ENCODE assay signal across 26 cellular contexts in genomic region chr17:79141578-79142338, GRCh38.
"Had no signal": no experiment of that assay in that cellular context is flagged by ENCODE, and none has a peak within 500 bp of the region (broad histone marks: within the 10 kb centered on the region; RNA-seq: fewer than 3 reads in every experiment).

No MANE protein-coding gene starts in this region.

- H3K4me1 Mint-ChIP-seq: activated CD4-positive, alpha-beta memory T cell treated with anti-CD3 and anti-CD28 coated beads, Interleukin-2, amount 10 ng/mL, durations not matched to agents 7 days and 5 days; activated T-helper 17 cell treated with anti-CD3 and anti-CD28 coated beads, Interleukin-2, amount 50 U/mL, for 72 hours; memory B cell; stimulated activated naive CD8-positive, alpha-beta T cell treated with anti-CD3 and anti-CD28 coated beads, Interleukin-15, amount 100 ng/mL, for 72 hours had no signal

- H3K36me3 ChIP-seq: brain microvascular endothelial cell, upper lobe of left lung had no signal

- DNase-seq: activated CD4-positive, alpha-beta memory T cell treated with anti-CD3 and anti-CD28 coated beads, Interleukin-2, amount 10 ng/mL, durations not matched to agents 7 days and 5 days; activated CD4-positive, alpha-beta T cell treated with anti-CD3 and anti-CD28 coated beads for 4 hours; activated CD8-positive, alpha-beta memory T cell treated with anti-CD3 and anti-CD28 coated beads, Interleukin-2, amount 50 U/mL, for 48 hours; activated gamma-delta T cell treated with Interleukin-2 at 50 U/mL for 16 hours; activated naive CD4-positive, alpha-beta T cell treated with anti-CD3 and anti-CD28 coated beads, Interleukin-2, amount 50 U/mL, for 16 hours; activated T-cell treated with anti-CD3 and anti-CD28 coated beads, Interleukin-2, amount 50 U/mL, for 24 hours; amniotic stem cell; brain microvascular endothelial cell; dorsolateral prefrontal cortex; effector memory CD4-positive, alpha-beta T cell; glutamatergic neuron; left cardiac atrium; midbrain; naive thymus-derived CD4-positive, alpha-beta T cell; occipital lobe; psoas muscle; sigmoid colon; small intestine; stimulated activated CD4-positive, alpha-beta T cell treated with anti-CD3 and anti-CD28 coated beads, Interleukin-4, amount 100 ng/mL, for 24 hours; stimulated activated naive CD8-positive, alpha-beta T cell treated with anti-CD3 and anti-CD28 coated beads, Interleukin-15, amount 100 ng/mL, for 72 hours had no signal

- H3K27me3 ChIP-seq: upper lobe of left lung had no signal

- H2AFZ ChIP-seq: parathyroid adenoma had no signal

- H3K27ac ChIP-seq: brain microvascular endothelial cell, coronary artery, parathyroid adenoma, psoas muscle, sigmoid colon, upper lobe of left lung had no signal

- H3K79me2 ChIP-seq: parathyroid adenoma had no signal

- H3K27me3 Mint-ChIP-seq: activated CD4-positive, alpha-beta memory T cell treated with anti-CD3 and anti-CD28 coated beads, Interleukin-2, amount 10 ng/mL, durations not matched to agents 7 days and 5 days had no signal

- H3K36me3 Mint-ChIP-seq: memory B cell; stimulated activated effector memory CD8-positive, alpha-beta T cell treated with anti-CD3 and anti-CD28 coated beads, Interleukin-12 subunit alpha, Interleukin-12 subunit beta, amount 100 ng/mL, for 72 hours had no signal

- H3K4me3 ChIP-seq: coronary artery, dorsolateral prefrontal cortex, psoas muscle, sigmoid colon, upper lobe of left lung had no signal

- H3K4me3 Mint-ChIP-seq: activated CD4-positive, alpha-beta memory T cell treated with anti-CD3 and anti-CD28 coated beads, Interleukin-2, amount 10 ng/mL, durations not matched to agents 7 days and 5 days; activated T-cell treated with anti-CD3 and anti-CD28 coated beads, Interleukin-2, amount 50 U/mL, for 24 hours; activated T-helper 17 cell treated with anti-CD3 and anti-CD28 coated beads, Interleukin-2, amount 50 U/mL, for 72 hours; memory B cell; naive thymus-derived CD4-positive, alpha-beta T cell; stimulated activated effector memory CD8-positive, alpha-beta T cell treated with anti-CD3 and anti-CD28 coated beads, Interleukin-12 subunit alpha, Interleukin-12 subunit beta, amount 100 ng/mL, for 72 hours; stimulated activated naive CD8-positive, alpha-beta T cell treated with anti-CD3 and anti-CD28 coated beads, Interleukin-15, amount 100 ng/mL, for 72 hours had no signal

- H3K27ac Mint-ChIP-seq: activated CD4-positive, alpha-beta memory T cell treated with anti-CD3 and anti-CD28 coated beads, Interleukin-2, amount 10 ng/mL, durations not matched to agents 7 days and 5 days; activated T-cell treated with anti-CD3 and anti-CD28 coated beads, Interleukin-2, amount 50 U/mL, for 24 hours; activated T-helper 17 cell treated with anti-CD3 and anti-CD28 coated beads, Interleukin-2, amount 50 U/mL, for 72 hours; memory B cell; naive thymus-derived CD4-positive, alpha-beta T cell; stimulated activated effector memory CD8-positive, alpha-beta T cell treated with anti-CD3 and anti-CD28 coated beads, Interleukin-12 subunit alpha, Interleukin-12 subunit beta, amount 100 ng/mL, for 72 hours; stimulated activated naive CD8-positive, alpha-beta T cell treated with anti-CD3 and anti-CD28 coated beads, Interleukin-15, amount 100 ng/mL, for 72 hours had no signal

- H3K9me3 Mint-ChIP-seq: activated T-helper 17 cell treated with anti-CD3 and anti-CD28 coated beads, Interleukin-2, amount 50 U/mL, for 72 hours; stimulated activated effector memory CD8-positive, alpha-beta T cell treated with anti-CD3 and anti-CD28 coated beads, Interleukin-12 subunit alpha, Interleukin-12 subunit beta, amount 100 ng/mL, for 72 hours had no signal

- H3K9ac ChIP-seq: parathyroid adenoma had no signal

- H3K4me1 ChIP-seq: psoas muscle, upper lobe of left lung had no signal

- H3K9me3 ChIP-seq: psoas muscle, sigmoid colon, upper lobe of left lung had no signal

- ATAC-seq: activated T-helper 17 cell treated with anti-CD3 and anti-CD28 coated beads, Interleukin-2, amount 50 U/mL, for 72 hours; left cardiac atrium; naive thymus-derived CD4-positive, alpha-beta T cell; psoas muscle; stimulated activated effector memory CD8-positive, alpha-beta T cell treated with anti-CD3 and anti-CD28 coated beads, Interleukin-12 subunit alpha, Interleukin-12 subunit beta, amount 100 ng/mL, for 72 hours; stimulated activated naive CD8-positive, alpha-beta T cell treated with anti-CD3 and anti-CD28 coated beads, Interleukin-15, amount 100 ng/mL, for 72 hours had no signal
